In the genomic region with DNA sequence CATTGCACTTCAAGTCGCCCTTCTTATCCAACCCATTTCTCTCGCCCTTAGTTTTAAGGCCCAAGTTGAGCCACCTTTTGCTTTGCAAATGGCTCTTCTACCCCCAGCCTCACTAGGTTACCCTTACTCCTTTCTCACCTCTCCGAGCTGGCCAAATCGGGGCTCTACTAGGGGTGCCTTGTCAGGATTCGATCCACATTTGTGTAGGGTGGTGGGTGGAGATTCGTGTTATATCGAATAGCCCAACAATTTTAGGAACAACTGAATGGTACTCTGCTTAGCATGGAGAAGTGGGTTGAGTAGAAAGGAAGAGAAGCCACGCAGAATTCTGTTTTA, we compare ENCODE assay signal across 11 cellular contexts. TPM values are rescaled to one million over a fixed set of nuclear protein-coding genes. Genes with fewer than 3 reads are reported as not detected.
DNase-seq lines count a peak whose midpoint lies in the region; ATAC-seq, FAIRE-seq and TF ChIP-seq lines count a peak whose summit lies in the region.
"Had no signal": no experiment of that assay in that cellular context is flagged by ENCODE, and none has a peak within 500 bp of the region (broad histone marks: within the 10 kb centered on the region; RNA-seq: fewer than 3 reads in every experiment).

No MANE protein-coding gene starts in this region.

- peak overlapping the region in 3 of 12 donors; percentile 3 to 42 (median 38) for H3K27ac ChIP-seq in heart left ventricle
- H3K27ac ChIP-seq in endothelial cell of umbilical vein (ENCODE audit: insufficient read depth, low read depth, low read length), result peak overlapping the region; percentile 15
- peak overlapping the region; percentile 66 for H3K27ac ChIP-seq in upper lobe of right lung
- H3K27ac ChIP-seq: A549 had no signal

- dilution Hi-C loops in endothelial cell of umbilical vein (cut with MboI; ENCODE audit: extremely low pct_ligation_motif_present, low sequenced_read_pairs), result no loop called here

- peak overlapping the region; percentile 87 for H3K27ac Mint-ChIP-seq in nephron progenitor cell
- H3K27ac Mint-ChIP-seq in stimulated activated naive B cell treated with anti-CD40 and anti-IgM and Interleukin-4, amounts not matched to agents 10 μg/mL and 1 μg/mL and 100 μg/mL, for 72 hours, result no peak overlapping the region
- H3K27ac Mint-ChIP-seq: naive thymus-derived CD8-positive, alpha-beta T cell had no signal

- CTCF ChIA-PET in endothelial cell of umbilical vein (lab: Charles Lee), result no interaction called here

- no peak for DNase-seq in heart left ventricle
- DNase-seq in Right ventricle myocardium superior, result no peak
- DNase-seq in endothelial cell of umbilical vein (ENCODE audit: low read depth, low spot score), result peak; percentile 40
- no peak for DNase-seq in nephron progenitor cell
- DNase-seq in upper lobe of right lung, result no peak
- no peak for DNase-seq in stimulated activated naive B cell treated with anti-CD40 and anti-IgM and Interleukin-4, amounts not matched to agents 10 μg/mL and 1 μg/mL and 100 μg/mL, for 72 hours
- DNase-seq in NCI-H1092 treated with DMSO at 0.1 percent for 48 hours (lab: John Stamatoyannopoulos, UW), result no peak
- DNase-seq: naive thymus-derived CD8-positive, alpha-beta T cell had no signal

- H3K9ac ChIP-seq in endothelial cell of umbilical vein (replicated peaks; ENCODE audit: extremely low read depth, insufficient read depth, low read length), result peak overlapping the region; percentile 76

- no peak for FAIRE-seq in endothelial cell of umbilical vein (lab: Jason Lieb, UNC)
- FAIRE-seq: A549, endometrium had no signal

- TF ChIP-seq POLR2A in heart left ventricle (IDR thresholded peaks at IDR 0.05) (no peak), endothelial cell of umbilical vein (IDR thresholded peaks at IDR 0.05; ENCODE audit: low read depth, low read length) (no peak)

- 43 to 48% (median 45%) methylated on average over 8 of the region's 8 CpGs for WGBS in heart left ventricle, 4 donors

- H3K4me1 Mint-ChIP-seq in nephron progenitor cell, result peaks cover 50% of the 10 kb centered on the region
- peaks cover 12 to 40% of the 10 kb centered on the region in 2 donors for H3K4me1 Mint-ChIP-seq in stimulated activated naive B cell treated with anti-CD40 and anti-IgM and Interleukin-4, amounts not matched to agents 10 μg/mL and 1 μg/mL and 100 μg/mL, for 72 hours

- no peaks in the 10 kb centered on the region for H4K20me1 ChIP-seq in endothelial cell of umbilical vein (replicated peaks; ENCODE audit: control insufficient read depth, extremely low read depth, insufficient read depth, low read length)

- H3K79me2 ChIP-seq in endothelial cell of umbilical vein (ENCODE audit: control insufficient read depth, insufficient read depth, low read length), result peaks cover 29% of the 10 kb centered on the region

- peaks cover 6 to 64% (median 32%) of the 10 kb centered on the region in 9 donors for H3K27me3 ChIP-seq in heart left ventricle
- H3K27me3 ChIP-seq in endothelial cell of umbilical vein (ENCODE audit: control insufficient read depth in 2 of 2, insufficient read depth in 2 of 2, low read length in 2 of 2), result no peaks in the 10 kb centered on the region
- H3K27me3 ChIP-seq in upper lobe of right lung, result peaks cover 39% of the 10 kb centered on the region

- POLR2A ChIA-PET in endothelial cell of umbilical vein (lab: Charles Lee), result no interaction called here

- peaks cover 3% of the 10 kb centered on the region for H3K27me3 Mint-ChIP-seq in nephron progenitor cell (ENCODE audit: low read depth, poor library complexity)
- H3K27me3 Mint-ChIP-seq in stimulated activated naive B cell treated with anti-CD40 and anti-IgM and Interleukin-4, amounts not matched to agents 10 μg/mL and 1 μg/mL and 100 μg/mL, for 72 hours, result peaks cover 49 to 57% of the 10 kb centered on the region in 2 donors

- H3K9me3 ChIP-seq in heart left ventricle (no peaks in the 10 kb centered on the region), endothelial cell of umbilical vein (replicated peaks; ENCODE audit: control insufficient read depth, insufficient read depth, low read length) (no peaks in the 10 kb centered on the region), upper lobe of right lung (no peaks in the 10 kb centered on the region)
- H3K9me3 ChIP-seq: A549 had no signal

- H3K9me1 ChIP-seq in endothelial cell of umbilical vein (replicated peaks; ENCODE audit: control insufficient read depth, extremely low read depth, insufficient read depth, low read length), result no peaks in the 10 kb centered on the region

- H3K4me3 ChIP-seq in heart left ventricle (peak overlapping the region; percentile 30 to 80 (median 62)), endothelial cell of umbilical vein (replicated peaks in 1 of 3; ENCODE audit: insufficient read depth in 1 of 3, low read depth in 1 of 3, low read length in 3 of 3) (peak overlapping the region in 2 of 3 experiments; percentile 69 to 79), upper lobe of right lung (peak overlapping the region; percentile 58)
- H3K4me3 ChIP-seq: A549 had no signal

- peaks cover 0 to 43% (median 12%) of the 10 kb centered on the region in 12 donors for H3K4me1 ChIP-seq in heart left ventricle
- peaks cover 38% of the 10 kb centered on the region for H3K4me1 ChIP-seq in endothelial cell of umbilical vein (ENCODE audit: control insufficient read depth, extremely low read depth, insufficient read depth, low read length)
- peaks cover 5% of the 10 kb centered on the region for H3K4me1 ChIP-seq in upper lobe of right lung
- H3K4me1 ChIP-seq: A549 had no signal

- BruUV-seq in endothelial cell of umbilical vein (replicated peaks; lab: Mats Ljungman, UMichigan), result no TSS peak

- H3K36me3 ChIP-seq in heart left ventricle, result no peaks in the 10 kb centered on the region
- no peaks in the 10 kb centered on the region for H3K36me3 ChIP-seq in endothelial cell of umbilical vein (ENCODE audit: control insufficient read depth in 2 of 2, extremely low read depth in 1 of 2, insufficient read depth in 2 of 2, low read length in 2 of 2)
- no peaks in the 10 kb centered on the region for H3K36me3 ChIP-seq in upper lobe of right lung

- intact Hi-C loops in heart left ventricle (cut with DNase I), result loop anchor here in 1 of 10 donors (10.0 kb wide), 1 partner anchor 1570 kb away; no protein-coding TSS in a partner anchor
- intact Hi-C loops in Right ventricle myocardium superior (cut with DNase I), result no loop called here
- intact Hi-C loops in endothelial cell of umbilical vein (cut with micrococcal nuclease), result loop anchor here (1.0 kb wide), 1 partner anchor 430 kb away; no protein-coding TSS in a partner anchor
- intact Hi-C loops in upper lobe of right lung (cut with DNase I), result no loop called here

- TF ChIP-seq CTCF in heart left ventricle (IDR thresholded peaks at IDR 0.05) (no peak), endothelial cell of umbilical vein (IDR thresholded peaks at IDR 0.05; ENCODE audit: extremely low read depth in 1 of 2, insufficient read depth in 1 of 2, low read depth in 1 of 2, low read length in 2 of 2) (no peak), nephron progenitor cell (IDR thresholded peaks at IDR 0.05) (no peak), upper lobe of right lung (IDR thresholded peaks at IDR 0.05) (no peak)

- H3K36me3 Mint-ChIP-seq in nephron progenitor cell (ENCODE audit: low read depth), result peaks cover 12% of the 10 kb centered on the region
- no peaks in the 10 kb centered on the region for H3K36me3 Mint-ChIP-seq in stimulated activated naive B cell treated with anti-CD40 and anti-IgM and Interleukin-4, amounts not matched to agents 10 μg/mL and 1 μg/mL and 100 μg/mL, for 72 hours

- peak overlapping the region; percentile 73 for H3K4me2 ChIP-seq in endothelial cell of umbilical vein (ENCODE audit: insufficient read depth, low read length)
- H3K4me2 ChIP-seq: A549 had no signal

- peak overlapping the region; percentile 97 for H2AFZ ChIP-seq in endothelial cell of umbilical vein (ENCODE audit: low read depth, low read length)

- peak overlapping the region; percentile 98 for H3K4me3 Mint-ChIP-seq in nephron progenitor cell
- H3K4me3 Mint-ChIP-seq in stimulated activated naive B cell treated with anti-CD40 and anti-IgM and Interleukin-4, amounts not matched to agents 10 μg/mL and 1 μg/mL and 100 μg/mL, for 72 hours, result no peak overlapping the region

- ATAC-seq in heart left ventricle (no peak), Right ventricle myocardium superior (ENCODE audit: poor library complexity) (no peak), upper lobe of right lung (no peak), GM21526 (IDR thresholded peaks at IDR 0.05; ENCODE audit: low FRiP score, unreplicated experiment) (no peak)
- no peak for ATAC-seq in stimulated activated naive B cell treated with anti-CD40 and anti-IgM and Interleukin-4, amounts not matched to agents 10 μg/mL and 1 μg/mL and 100 μg/mL, for 72 hours (replicated peaks)
- ATAC-seq: A549; naive thymus-derived CD8-positive, alpha-beta T cell had no signal

- H3K9me3 Mint-ChIP-seq in nephron progenitor cell, result no peaks in the 10 kb centered on the region
- no peaks in the 10 kb centered on the region for H3K9me3 Mint-ChIP-seq in stimulated activated naive B cell treated with anti-CD40 and anti-IgM and Interleukin-4, amounts not matched to agents 10 μg/mL and 1 μg/mL and 100 μg/mL, for 72 hours

TF ChIP-seq in endothelial cell of umbilical vein, 7 proteins besides CTCF, POLR2A, EP300 and RAD21 (continues in another document):
- no peak for TF ChIP-seq FOS (IDR thresholded peaks at IDR 0.05; ENCODE audit: borderline replicate concordance, insufficient read depth, low read length)
- TF ChIP-seq GATA2 (IDR thresholded peaks at IDR 0.05; ENCODE audit: insufficient read depth, insufficient read length, low read depth, low read length), result no peak
- no peak for TF ChIP-seq EZH2 (IDR thresholded peaks at IDR 0.05; ENCODE audit: borderline replicate concordance, low read depth, low read length, severe bottlenecking)
- TF ChIP-seq MAX (IDR thresholded peaks at IDR 0.05; ENCODE audit: insufficient read depth, insufficient read length), result no peak
- no peak for TF ChIP-seq JUN (IDR thresholded peaks at IDR 0.05; ENCODE audit: borderline replicate concordance, insufficient read depth, insufficient read length, low read depth)

RNA-seq across cellular contexts. Expression of gene SLIT2, which starts 3.5 kb away (rescaled TPM):
- 10 to 100 TPM in 2 of 9 donors, 1 to 10 TPM in 7; 2.8 to 19.4 (median 4.5) TPM for total RNA-seq in heart left ventricle
- 1 to 10 TPM in 1 of 2 donors, under 1 TPM in 1; 0.99 to 1.2 TPM for polyA plus RNA-seq in heart left ventricle
- total RNA-seq in Right ventricle myocardium superior, result 10.2 TPM
- 22.2 and 28.2 TPM in 2 replicates for total RNA-seq in endothelial cell of umbilical vein
- polyA plus RNA-seq in endothelial cell of umbilical vein, result 7.7 and 9.3 TPM in 2 replicates
- polyA plus RNA-seq in endothelial cell of umbilical vein (2011; cell fraction: cytosol; rRNA removed), result 9.7 and 11.0 TPM in 2 replicates
- 17.3 and 23.1 TPM in 2 replicates for polyA plus RNA-seq in endothelial cell of umbilical vein (2011; cell fraction: nucleus; rRNA removed)
- 23.4 and 30.0 TPM in 2 replicates for polyA plus RNA-seq in endothelial cell of umbilical vein (2012)
- 30.9 and 37.5 TPM in 2 replicates for polyA minus RNA-seq in endothelial cell of umbilical vein
- 1.6 TPM for polyA minus RNA-seq in endothelial cell of umbilical vein (2011; cell fraction: cytosol; rRNA and poly(A)+ RNA removed)
- 66.6 and 75.1 TPM in 2 replicates for polyA minus RNA-seq in endothelial cell of umbilical vein (2011; cell fraction: nucleus; rRNA and poly(A)+ RNA removed)
- 181 TPM for total RNA-seq in upper lobe of right lung
- total RNA-seq: naive thymus-derived CD8-positive, alpha-beta T cell had no signal
- polyA plus RNA-seq: A549; naive thymus-derived CD8-positive, alpha-beta T cell had no signal
